16 cellular contexts compared by ENCODE assay signal in the genomic region with DNA sequence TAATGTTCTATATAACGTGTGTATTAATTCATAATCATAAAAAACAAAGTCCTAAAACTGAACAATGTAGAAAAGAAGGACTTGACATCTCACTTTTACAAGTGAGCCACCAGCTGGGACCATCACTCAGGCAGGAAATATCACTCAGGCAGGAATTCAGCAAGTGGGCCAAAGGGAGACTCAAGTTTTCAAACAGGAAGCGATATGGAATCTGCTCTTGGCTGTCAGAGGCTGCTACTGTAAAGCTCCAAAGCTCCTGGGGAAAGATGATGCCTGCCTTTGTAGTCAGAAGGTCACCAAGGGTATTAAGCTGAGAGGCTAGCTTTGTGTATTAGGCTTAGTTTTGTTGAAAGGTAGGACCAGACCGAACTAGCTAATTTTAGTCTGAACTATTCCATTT. TPM values are rescaled to one million over a fixed set of nuclear protein-coding genes. Genes with fewer than 3 reads are reported as not detected.
DNase-seq lines count a peak whose midpoint lies in the region; ATAC-seq and TF ChIP-seq lines count a peak whose summit lies in the region.
"Had no signal": no experiment of that assay in that cellular context is flagged by ENCODE, and none has a peak within 500 bp of the region (broad histone marks: within the 10 kb centered on the region; RNA-seq: fewer than 3 reads in every experiment).

No MANE protein-coding gene starts in this region.

- no peaks in the 10 kb centered on the region for H4K20me1 ChIP-seq in BLaER1
- no peaks in the 10 kb centered on the region for H4K20me1 ChIP-seq in fibroblast of lung (ENCODE audit: control insufficient read depth, extremely low read depth, insufficient read depth, low read length)

- peaks cover 1% of the 10 kb centered on the region for H3K9me3 ChIP-seq in BLaER1
- no peaks in the 10 kb centered on the region for H3K9me3 ChIP-seq in fibroblast of lung (ENCODE audit: control insufficient read depth, insufficient read depth, low read depth, low read length)
- H3K9me3 ChIP-seq: stomach had no signal

- H3K9me3 Mint-ChIP-seq in nephron = peaks cover 16% of the 10 kb centered on the region
- H3K9me3 Mint-ChIP-seq in activated CD4-positive, alpha-beta memory T cell treated with anti-CD3 and anti-CD28 coated beads for 36 hours = no peaks in the 10 kb centered on the region
- no peaks in the 10 kb centered on the region for H3K9me3 Mint-ChIP-seq in activated CD8-positive, alpha-beta memory T cell treated with anti-CD3 and anti-CD28 coated beads, Interleukin-2, amount 10 ng/mL, durations not matched to agents 7 days and 5 days (ENCODE audit: low read depth)
- H3K9me3 Mint-ChIP-seq: activated B cell treated with CpG ODN at 0.5 μM for 24 hours; CD4-positive, CD25-positive, alpha-beta regulatory T cell had no signal

- intact Hi-C loops in activated CD4-positive, alpha-beta memory T cell treated with anti-CD3 and anti-CD28 coated beads for 36 hours (cut with micrococcal nuclease) = no loop called here

- POLR2A ChIA-PET in activated CD4-positive, alpha-beta memory T cell treated with anti-CD3 and anti-CD28 coated beads for 36 hours (lab: Charles Lee) = no interaction called here
- POLR2A ChIA-PET in HEK293T (lab: Yijun Ruan, JAX) = no interaction called here

- CTCF ChIA-PET in activated CD4-positive, alpha-beta memory T cell treated with anti-CD3 and anti-CD28 coated beads for 36 hours (lab: Charles Lee) = interaction anchor here (1.1 kb wide), 1 partner anchor 199 kb away, joined by 3 read pairs; no protein-coding TSS in a partner anchor
- CTCF ChIA-PET in HEK293T (lab: Yijun Ruan, JAX) = interaction anchor here (0.6 kb wide), 1 partner anchor 807 kb away, joined by 3 read pairs; no protein-coding TSS in a partner anchor
- CTCF ChIA-PET in activated CD8-positive, alpha-beta memory T cell treated with anti-CD3 and anti-CD28 coated beads, Interleukin-2, amount 10 ng/mL, durations not matched to agents 7 days and 5 days (lab: Charles Lee) = interaction anchor here (1.0 to 1.1 kb wide), 2 partner anchors 10 to 18 kb away, joined by 3 read pairs; no protein-coding TSS in a partner anchor

- peak overlapping the region; percentile 9 for H2AFZ ChIP-seq in fibroblast of lung (ENCODE audit: low read length)

- H3K36me3 ChIP-seq in BLaER1 (no peaks in the 10 kb centered on the region), fibroblast of lung (ENCODE audit: control insufficient read depth, insufficient read depth, low read length) (no peaks in the 10 kb centered on the region)
- H3K36me3 ChIP-seq: stomach had no signal

- H3K4me1 ChIP-seq in BLaER1 (peaks cover 14% of the 10 kb centered on the region), fibroblast of lung (ENCODE audit: control insufficient read depth, extremely low read depth, insufficient read depth, low read length) (peaks cover 8% of the 10 kb centered on the region)

- 0 out of 2 replicates have a peak overlapping the region, but pooled peaks have one; percentile 10 for H3K4me2 ChIP-seq in BLaER1
- peak overlapping the region; percentile 18 for H3K4me2 ChIP-seq in fibroblast of lung (ENCODE audit: extremely low read depth, insufficient read depth, low read length)

- no peak overlapping the region for H3K4me3 Mint-ChIP-seq in nephron
- H3K4me3 Mint-ChIP-seq in activated CD4-positive, alpha-beta memory T cell treated with anti-CD3 and anti-CD28 coated beads for 36 hours = no peak overlapping the region
- H3K4me3 Mint-ChIP-seq in activated CD8-positive, alpha-beta memory T cell treated with anti-CD3 and anti-CD28 coated beads, Interleukin-2, amount 10 ng/mL, durations not matched to agents 7 days and 5 days = no peak overlapping the region
- H3K4me3 Mint-ChIP-seq: activated B cell treated with CpG ODN at 0.5 μM for 24 hours had no signal

- H3K27me3 Mint-ChIP-seq in nephron (ENCODE audit: low read depth) = no peaks in the 10 kb centered on the region
- no peaks in the 10 kb centered on the region for H3K27me3 Mint-ChIP-seq in activated CD4-positive, alpha-beta memory T cell treated with anti-CD3 and anti-CD28 coated beads for 36 hours
- peaks cover 11% of the 10 kb centered on the region for H3K27me3 Mint-ChIP-seq in activated CD8-positive, alpha-beta memory T cell treated with anti-CD3 and anti-CD28 coated beads, Interleukin-2, amount 10 ng/mL, durations not matched to agents 7 days and 5 days
- H3K27me3 Mint-ChIP-seq: activated B cell treated with CpG ODN at 0.5 μM for 24 hours had no signal

- H3K4me3 ChIP-seq in BLaER1 (no peak overlapping the region), fibroblast of lung (replicated peaks in 1 of 4; ENCODE audit: control extremely low read depth in 1 of 4, insufficient read depth in 1 of 4, low read depth in 3 of 4, low read length in 4 of 4) (no peak overlapping the region)
- H3K4me3 ChIP-seq: stomach had no signal

- peak overlapping the region; percentile 33 to 53 (median 47) for H3K27ac Mint-ChIP-seq in nephron
- no peak overlapping the region for H3K27ac Mint-ChIP-seq in activated CD4-positive, alpha-beta memory T cell treated with anti-CD3 and anti-CD28 coated beads for 36 hours
- no peak overlapping the region for H3K27ac Mint-ChIP-seq in activated CD8-positive, alpha-beta memory T cell treated with anti-CD3 and anti-CD28 coated beads, Interleukin-2, amount 10 ng/mL, durations not matched to agents 7 days and 5 days
- H3K27ac Mint-ChIP-seq: activated B cell treated with CpG ODN at 0.5 μM for 24 hours; CD4-positive, CD25-positive, alpha-beta regulatory T cell had no signal

- H3K9ac ChIP-seq in BLaER1 (no peak overlapping the region), fibroblast of lung (ENCODE audit: insufficient read depth, low read length) (no peak overlapping the region)

- TF ChIP-seq CTCF in fibroblast of lung (conservative IDR thresholded peaks at IDR 0.05 in 1 of 2, IDR thresholded peaks at IDR 0.05 in 1 of 2; ENCODE audit: low read depth in 1 of 2, low read length in 2 of 2) = no peak
- TF ChIP-seq CTCF in nephron (IDR thresholded peaks at IDR 0.05; ENCODE audit: unreplicated experiment in 3 of 3) = no peak

- H3K79me2 ChIP-seq in fibroblast of lung (ENCODE audit: control insufficient read depth, insufficient read depth, low read length) = no peaks in the 10 kb centered on the region

- H3K36me3 Mint-ChIP-seq in nephron (ENCODE audit: low read depth) = peaks cover 12% of the 10 kb centered on the region
- no peaks in the 10 kb centered on the region for H3K36me3 Mint-ChIP-seq in activated CD4-positive, alpha-beta memory T cell treated with anti-CD3 and anti-CD28 coated beads for 36 hours
- peaks cover 1% of the 10 kb centered on the region for H3K36me3 Mint-ChIP-seq in activated CD8-positive, alpha-beta memory T cell treated with anti-CD3 and anti-CD28 coated beads, Interleukin-2, amount 10 ng/mL, durations not matched to agents 7 days and 5 days
- H3K36me3 Mint-ChIP-seq: CD4-positive, CD25-positive, alpha-beta regulatory T cell had no signal

- no peaks in the 10 kb centered on the region for H3K27me3 ChIP-seq in BLaER1
- no peaks in the 10 kb centered on the region for H3K27me3 ChIP-seq in fibroblast of lung (ENCODE audit: control insufficient read depth, insufficient read depth, low read length)
- H3K27me3 ChIP-seq: stomach had no signal

- no peak for ATAC-seq in GM21529 (IDR thresholded peaks at IDR 0.05; ENCODE audit: unreplicated experiment)
- no peak for ATAC-seq in activated CD8-positive, alpha-beta memory T cell treated with anti-CD3 and anti-CD28 coated beads, Interleukin-2, amount 10 ng/mL, durations not matched to agents 7 days and 5 days

- peak; percentile 63 for DNase-seq in NCI-H226
- peak; percentile 59 to 74 for DNase-seq in fibroblast of lung (ENCODE audit: low read depth in 2 of 2)
- DNase-seq in activated CD4-positive, alpha-beta memory T cell treated with anti-CD3 and anti-CD28 coated beads for 36 hours = no peak
- DNase-seq in HEK293T (ENCODE audit: extremely low spot score) = no peak
- no peak for DNase-seq in activated CD8-positive, alpha-beta memory T cell treated with anti-CD3 and anti-CD28 coated beads, Interleukin-2, amount 10 ng/mL, durations not matched to agents 7 days and 5 days
- DNase-seq: activated B cell treated with CpG ODN at 0.5 μM for 24 hours; activated T-cell treated with anti-CD3 and anti-CD28 coated beads, Interleukin-2, amount 50 U/mL, for 1 hour; CD4-positive, CD25-positive, alpha-beta regulatory T cell; effector CD8-positive, alpha-beta T cell; hypothalamus; NCI-H2081; NK-92 treated with Interleukin-12 subunit alpha and Interleukin-12 subunit beta, amount 100 ng/mL, for 24 hours; stomach had no signal

- H3K27ac ChIP-seq in BLaER1 (no peak overlapping the region), fibroblast of lung (ENCODE audit: insufficient read depth, low read length) (no peak overlapping the region)
- H3K27ac ChIP-seq: stomach had no signal

- H3K4me1 Mint-ChIP-seq in nephron = peaks cover 48% of the 10 kb centered on the region
- H3K4me1 Mint-ChIP-seq in activated CD4-positive, alpha-beta memory T cell treated with anti-CD3 and anti-CD28 coated beads for 36 hours (ENCODE audit: low read depth) = peaks cover 12% of the 10 kb centered on the region
- H3K4me1 Mint-ChIP-seq in activated CD8-positive, alpha-beta memory T cell treated with anti-CD3 and anti-CD28 coated beads, Interleukin-2, amount 10 ng/mL, durations not matched to agents 7 days and 5 days = peaks cover 12% of the 10 kb centered on the region

TF ChIP-seq in HEK293T, 16 proteins besides CTCF, POLR2A, EP300 and RAD21 (continues in another document):
- no peak for TF ChIP-seq NFRKB (IDR thresholded peaks at IDR 0.05)
- no peak for TF ChIP-seq FOXM1 (IDR thresholded peaks at IDR 0.05; ENCODE audit: borderline replicate concordance)
- no peak for TF ChIP-seq PKNOX1 (IDR thresholded peaks at IDR 0.05)
- TF ChIP-seq LEF1 (IDR thresholded peaks at IDR 0.05; ENCODE audit: borderline replicate concordance) = no peak
- TF ChIP-seq SUZ12 (IDR thresholded peaks at IDR 0.05) = no peak
- TF ChIP-seq TARDBP (IDR thresholded peaks at IDR 0.05) = no peak
- no peak for TF ChIP-seq L3MBTL2 (conservative IDR thresholded peaks at IDR 0.05)
- no peak for TF ChIP-seq SP1 (IDR thresholded peaks at IDR 0.05)

RNA-seq across cellular contexts. Expression of gene AKAP11, which starts 5.5 kb away (rescaled TPM):
- total RNA-seq in fibroblast of lung = 25.9 and 34.0 TPM in 2 replicates
- polyA plus RNA-seq in fibroblast of lung = 26.3 and 27.8 TPM in 2 replicates
- 13.1 and 14.0 TPM in 2 replicates for polyA plus RNA-seq in fibroblast of lung (2012)
- polyA minus RNA-seq in fibroblast of lung (ENCODE audit: low replicate concordance) = 8.4 and 9.3 TPM in 2 replicates
- 10 to 100 TPM; 36.6 to 37.8 TPM for total RNA-seq in activated CD4-positive, alpha-beta memory T cell treated with anti-CD3 and anti-CD28 coated beads for 36 hours
- total RNA-seq in activated CD8-positive, alpha-beta memory T cell treated with anti-CD3 and anti-CD28 coated beads, Interleukin-2, amount 10 ng/mL, durations not matched to agents 7 days and 5 days = 10 to 100 TPM; 23.0 to 34.4 TPM

Comparison
In these comparisons a context has a peak if more than half of its experiments do, and no peak if none do; other contexts are left out.
1. DNase-seq: peak in NCI-H226 (single experiment) and fibroblast of lung (2 of 2); none in activated CD4-positive, alpha-beta memory T cell treated with anti-CD3 and anti-CD28 coated beads for 36 hours (single experiment), HEK293T (single experiment) and activated CD8-positive, alpha-beta memory T cell treated with anti-CD3 and anti-CD28 coated beads, Interleukin-2, amount 10 ng/mL, durations not matched to agents 7 days and 5 days (single experiment).
2. H3K27ac Mint-ChIP-seq: peak in nephron (3 of 3); none in activated CD4-positive, alpha-beta memory T cell treated with anti-CD3 and anti-CD28 coated beads for 36 hours (single experiment) and activated CD8-positive, alpha-beta memory T cell treated with anti-CD3 and anti-CD28 coated beads, Interleukin-2, amount 10 ng/mL, durations not matched to agents 7 days and 5 days (single experiment).